Comparison of ENCODE assay signal across 8 cellular contexts in genomic region chr10:125683821-125684220, GRCh38. TPM values are rescaled to one million over a fixed set of nuclear protein-coding genes. Genes with fewer than 3 reads are reported as not detected.
"Had no signal": no experiment of that assay in that cellular context is flagged by ENCODE, and none has a peak within 500 bp of the region (broad histone marks: within the 10 kb centered on the region; RNA-seq: fewer than 3 reads in every experiment).

No MANE protein-coding gene starts in this region.

- DNase-seq: H9, HCEC 1CT, IMR-90, KG1 had no signal

- H3K4me3 ChIP-seq: GM23338, K562 had no signal

- H3K4me2 ChIP-seq: GM23338 had no signal

RNA-seq across cellular contexts. Expression of gene TEX36, which starts 0.9 kb away (rescaled TPM):
- total RNA-seq: GM23338, H1, H9, HT-29, IMR-90, K562 had no signal
